8 cellular contexts compared by ENCODE assay signal in the genomic region with DNA sequence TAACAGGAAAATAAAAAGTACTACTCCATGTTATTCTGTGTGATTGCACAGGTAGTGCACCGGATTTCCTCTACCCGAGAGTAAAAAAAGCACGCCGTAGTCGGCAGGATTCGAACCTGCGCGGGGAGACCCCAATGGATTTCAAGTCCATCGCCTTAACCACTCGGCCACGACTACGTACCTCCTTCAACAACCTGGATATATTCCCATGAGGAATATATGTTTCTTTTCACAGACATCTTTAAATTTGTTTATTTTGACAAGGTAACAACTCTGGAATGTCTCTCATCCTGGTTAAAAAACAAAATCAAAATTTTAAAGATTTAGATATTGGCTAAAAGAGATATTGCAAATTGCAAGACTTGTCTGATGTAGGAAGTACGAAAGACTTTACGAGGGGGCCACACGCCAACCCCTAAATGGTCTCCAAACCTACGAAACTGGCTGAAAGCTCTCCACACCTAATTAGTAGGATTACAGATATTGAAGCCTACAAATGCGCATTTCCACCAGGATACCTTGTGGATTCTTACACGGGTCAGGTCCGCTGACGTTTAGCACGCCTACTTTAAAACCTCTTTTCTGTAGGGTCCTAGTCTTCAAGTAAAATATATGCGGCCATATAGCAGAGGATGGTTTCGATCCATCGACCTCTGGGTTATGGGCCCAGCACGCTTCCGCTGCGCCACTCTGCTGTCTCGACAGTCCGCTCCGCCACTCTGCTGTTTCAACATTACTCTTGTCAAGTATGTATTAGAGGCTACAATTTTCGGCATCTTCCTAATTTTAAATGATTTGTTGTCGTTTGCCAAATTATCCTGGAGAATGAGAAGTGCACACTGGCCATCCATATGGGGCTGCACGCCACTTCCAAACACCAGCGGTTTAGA.
DNase-seq lines count a peak whose midpoint lies in the region; ATAC-seq lines count a peak whose summit lies in the region.

No MANE protein-coding gene starts in this region.

- DNase-seq in NCI-H526 treated with DMSO at 0.1 percent for 48 hours (lab: John Stamatoyannopoulos, UW): peak; percentile 82
- DNase-seq in activated CD4-positive, alpha-beta T cell treated with anti-CD3 and anti-CD28 coated beads, Interleukin-2, amount 50 U/mL, for 48 hours: peak; percentile 84 to 89
- DNase-seq in medulla oblongata (ENCODE audit: extremely low spot score): peak; percentile 91
- DNase-seq in stimulated activated CD4-positive, alpha-beta T cell treated with anti-CD3 and anti-CD28 coated beads, TNF-alpha, amount 100 ng/mL, for 4 hours (ENCODE audit: low read depth in 3 of 3): peak; percentile 75 to 82 (median 76)

- H3K27ac ChIP-seq in duodenal mucosa (ENCODE audit: low read depth, low read length): peak overlapping the region; percentile 24

- ATAC-seq in HG03280 (IDR thresholded peaks at IDR 0.05; ENCODE audit: unreplicated experiment) (peak; percentile 55), GM21360 (IDR thresholded peaks at IDR 0.05; ENCODE audit: unreplicated experiment) (no peak)

- H3K9me3 ChIP-seq in duodenal mucosa (ENCODE audit: control insufficient read depth in 1 of 2, low read length in 2 of 2): no peaks in the 10 kb centered on the region

- H3K9ac ChIP-seq in duodenal mucosa (ENCODE audit: low read depth in 1 of 2, low read length in 2 of 2): peak overlapping the region; percentile 30 to 48

- H3K4me1 ChIP-seq in duodenal mucosa (ENCODE audit: control insufficient read depth in 1 of 2, insufficient read depth in 2 of 2, low read length in 2 of 2): peaks cover 3 to 13% of the 10 kb centered on the region in 2 donors

- no peaks in the 10 kb centered on the region for H3K27me3 ChIP-seq in duodenal mucosa (ENCODE audit: control insufficient read depth in 1 of 2, insufficient read depth in 2 of 2, low read length in 2 of 2)

- no peaks in the 10 kb centered on the region for H3K36me3 ChIP-seq in duodenal mucosa (ENCODE audit: control insufficient read depth in 1 of 2, insufficient read depth in 2 of 2, low read length in 2 of 2)

- H3K4me3 ChIP-seq in GM08714 (ENCODE audit: low read length): peak overlapping the region; percentile 80
- H3K4me3 ChIP-seq in duodenal mucosa (ENCODE audit: low read depth in 1 of 2, low read length in 2 of 2): peak overlapping the region; percentile 79 to 82
